25 cellular contexts compared by ENCODE assay signal in the genomic region with DNA sequence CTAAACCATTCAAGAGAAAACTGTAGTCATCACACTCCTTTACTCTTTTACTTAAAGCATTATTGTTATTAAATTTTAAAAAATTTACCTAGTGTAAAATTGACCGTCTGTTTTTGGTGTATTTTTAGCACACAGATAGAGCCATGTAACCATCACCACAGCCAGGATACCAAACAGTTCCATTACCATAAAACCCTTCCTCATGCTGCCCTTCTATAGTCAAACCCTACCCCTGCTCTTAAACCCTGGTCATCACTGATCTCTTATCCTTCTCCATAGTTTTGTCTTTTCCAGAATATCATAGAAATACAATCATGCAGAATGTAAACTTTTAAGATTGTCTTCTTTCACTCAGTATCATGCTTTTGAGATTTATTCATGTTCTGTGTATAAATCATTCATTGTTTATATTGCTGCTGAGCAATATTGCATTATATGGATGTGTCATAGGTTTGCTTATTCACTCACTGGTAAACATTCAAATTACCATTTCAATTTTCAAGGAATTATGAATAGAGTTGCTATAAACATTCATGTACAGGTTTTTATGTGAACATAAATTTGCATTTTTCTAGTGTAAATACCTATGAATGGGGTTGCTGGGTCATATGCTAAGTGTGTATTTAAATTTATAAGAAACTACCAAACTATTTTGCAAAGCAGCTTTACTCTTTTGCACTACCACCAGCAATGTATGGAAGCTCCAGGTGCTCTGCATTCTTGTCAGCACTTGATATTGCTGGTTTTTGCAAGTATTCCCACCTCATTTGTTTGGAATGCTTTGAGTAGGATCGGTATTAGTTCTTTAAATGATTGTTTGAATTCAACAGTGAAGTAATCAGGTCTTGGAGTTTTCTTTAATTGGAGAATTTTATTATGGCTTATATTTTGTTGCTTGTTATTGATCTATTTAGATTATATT.
DNase-seq lines count a peak whose midpoint lies in the region; ATAC-seq, FAIRE-seq and TF ChIP-seq lines count a peak whose summit lies in the region.
"Had no signal": no experiment of that assay in that cellular context is flagged by ENCODE, and none has a peak within 500 bp of the region (broad histone marks: within the 10 kb centered on the region; RNA-seq: fewer than 3 reads in every experiment).

No MANE protein-coding gene starts in this region.

- TF ChIP-seq RAD21 in A549 (conservative IDR thresholded peaks at IDR 0.05 in 1 of 2, IDR thresholded peaks at IDR 0.05 in 1 of 2), result no peak

- TF ChIP-seq CTCF in A549 (IDR thresholded peaks at IDR 0.05), result no peak
- no peak for TF ChIP-seq CTCF in foreskin keratinocyte (conservative IDR thresholded peaks at IDR 0.05)
- no peak for TF ChIP-seq CTCF in CD8-positive, alpha-beta T cell (IDR thresholded peaks at IDR 0.05)

- peak; percentile 54 for FAIRE-seq in A549 (lab: Jason Lieb, UNC)
- FAIRE-seq: G401.6, H54 had no signal

- CTCF ChIA-PET in A549 (lab: Yijun Ruan, JAX), result interaction anchor here (1.2 kb wide), 1 partner anchor 10 kb away, joined by 5 read pairs; no protein-coding TSS in a partner anchor
- CTCF ChIA-PET in CD8-positive, alpha-beta T cell (lab: Charles Lee), result interaction anchor here (0.8 to 1.9 kb wide), 3 partner anchors 8 to 11 kb away, joined by 3 to 5 read pairs (median 3); no protein-coding TSS in a partner anchor

- no peaks in the 10 kb centered on the region for H3K27me3 Mint-ChIP-seq in CD8-positive, alpha-beta T cell (ENCODE audit: low read depth)
- H3K27me3 Mint-ChIP-seq: CD8-positive, alpha-beta memory T cell had no signal

- ATAC-seq in A549 (0 out of 6 replicates have a peak, but pooled peaks of 1 of the 2 experiments have one; percentile 28), foreskin keratinocyte (peak; percentile 87)
- no peak for ATAC-seq in CD8-positive, alpha-beta T cell

- no peak for TF ChIP-seq EP300 in A549 (IDR thresholded peaks at IDR 0.05)

- no peaks in the 10 kb centered on the region for H3K9me3 Mint-ChIP-seq in CD8-positive, alpha-beta T cell
- H3K9me3 Mint-ChIP-seq: CD8-positive, alpha-beta memory T cell; HFFc6 had no signal

- H3K9me3 ChIP-seq in A549, result no peaks in the 10 kb centered on the region
- no peaks in the 10 kb centered on the region for H3K9me3 ChIP-seq in adipocyte (ENCODE audit: control insufficient read depth, low read length)
- H3K9me3 ChIP-seq in CD8-positive, alpha-beta T cell (ENCODE audit: low read length), result no peaks in the 10 kb centered on the region
- H3K9me3 ChIP-seq: BLaER1 treated with 17β-estradiol and CSF1 and Interleukin-3, amounts not matched to agents 10 nM and 100 nM; MG63; SK-N-SH had no signal

- no peak overlapping the region for H3K4me2 ChIP-seq in A549
- H3K4me2 ChIP-seq: BLaER1 treated with 17β-estradiol and CSF1 and Interleukin-3, amounts not matched to agents 10 nM and 100 nM; SK-N-SH had no signal

- TF ChIP-seq POLR2A in A549 (IDR thresholded peaks at IDR 0.05; ENCODE audit: low read length), result no peak

- H3K27me3 ChIP-seq in adipocyte (replicated peaks; ENCODE audit: control insufficient read depth, insufficient read depth, low read length) (no peaks in the 10 kb centered on the region), foreskin keratinocyte (no peaks in the 10 kb centered on the region)
- H3K27me3 ChIP-seq in CD8-positive, alpha-beta T cell (ENCODE audit: insufficient read depth, low read length), result no peaks in the 10 kb centered on the region
- H3K27me3 ChIP-seq: BLaER1 treated with 17β-estradiol and CSF1 and Interleukin-3, amounts not matched to agents 10 nM and 100 nM; MG63 had no signal

- H3K4me1 Mint-ChIP-seq in CD8-positive, alpha-beta T cell (ENCODE audit: low read depth), result no peaks in the 10 kb centered on the region

- no peak overlapping the region for H3K27ac Mint-ChIP-seq in CD8-positive, alpha-beta T cell
- H3K27ac Mint-ChIP-seq: CD8-positive, alpha-beta memory T cell; HFFc6 had no signal

- WGBS in A549 (ENCODE audit: missing lambda C conversion rate), result 31% methylated on average over 2 of the region's 2 CpGs

- H3K4me3 Mint-ChIP-seq in CD8-positive, alpha-beta T cell, result no peak overlapping the region
- H3K4me3 Mint-ChIP-seq: CD8-positive, alpha-beta memory T cell; HFFc6 had no signal

- DNase-seq in A549 (ENCODE audit: low read depth in 1 of 2, low spot score in 1 of 2), result no peak
- peak; percentile 59 for DNase-seq in HCEC 1CT
- peak; percentile 29 for DNase-seq in adipocyte (ENCODE audit: low read depth)
- peak; percentile 78 to 91 for DNase-seq in foreskin keratinocyte
- no peak for DNase-seq in CD8-positive, alpha-beta T cell
- no peak for DNase-seq in AG08395 (ENCODE audit: low spot score)
- no peak for DNase-seq in NCI-H2171 treated with DMSO at 0.1 percent for 48 hours (lab: John Stamatoyannopoulos, UW)
- no peak for DNase-seq in HuH-7.5 (ENCODE audit: low spot score)
- DNase-seq: CD8-positive, alpha-beta memory T cell; DND-41; HFFc6; Kasumi-1; NCI-H1048; NCI-H1436 treated with DMSO at 0.1 percent for 48 hours; NCI-H2029; NCI-H2171; NCI-H446; NCI-H748 treated with DMSO at 0.1 percent for 48 hours; NK-92 treated with Interleukin-12 subunit alpha and Interleukin-12 subunit beta, amount 100 ng/mL, for 24 hours; SHP77 treated with DMSO at 0.1 percent for 48 hours; SK-N-SH had no signal

- H3K27ac ChIP-seq in A549 (no peak overlapping the region), foreskin keratinocyte (peak overlapping the region; percentile 37)
- H3K27ac ChIP-seq in CD8-positive, alpha-beta T cell (ENCODE audit: low read depth, low read length), result no peak overlapping the region
- H3K27ac ChIP-seq: BLaER1 treated with 17β-estradiol and CSF1 and Interleukin-3, amounts not matched to agents 10 nM and 100 nM had no signal

- H3K4me1 ChIP-seq in A549, result peaks cover 12% of the 10 kb centered on the region
- H3K4me1 ChIP-seq in adipocyte (ENCODE audit: control insufficient read depth, insufficient read depth, low read length), result peaks cover 15% of the 10 kb centered on the region
- peaks cover 13% of the 10 kb centered on the region for H3K4me1 ChIP-seq in foreskin keratinocyte
- no peaks in the 10 kb centered on the region for H3K4me1 ChIP-seq in CD8-positive, alpha-beta T cell (ENCODE audit: insufficient read depth, low read length)
- H3K4me1 ChIP-seq: BLaER1 treated with 17β-estradiol and CSF1 and Interleukin-3, amounts not matched to agents 10 nM and 100 nM had no signal

- no peak overlapping the region for H3K9ac ChIP-seq in adipocyte (ENCODE audit: low read length)
- H3K9ac ChIP-seq: BLaER1 treated with 17β-estradiol and CSF1 and Interleukin-3, amounts not matched to agents 10 nM and 100 nM; SK-N-SH had no signal

- no peak overlapping the region for H3K4me3 ChIP-seq in A549
- H3K4me3 ChIP-seq in adipocyte (ENCODE audit: low read length), result no peak overlapping the region
- H3K4me3 ChIP-seq in CD8-positive, alpha-beta T cell (ENCODE audit: low read depth, low read length), result no peak overlapping the region
- H3K4me3 ChIP-seq: BLaER1 treated with 17β-estradiol and CSF1 and Interleukin-3, amounts not matched to agents 10 nM and 100 nM; MG63 had no signal

- POLR2A ChIA-PET in A549 (lab: Yijun Ruan, JAX), result no interaction called here
- POLR2A ChIA-PET in CD8-positive, alpha-beta T cell (lab: Charles Lee), result interaction anchor here (1.0 kb wide), 1 partner anchor 49 kb away, joined by 3 read pairs; no protein-coding TSS in a partner anchor

- intact Hi-C loops in CD8-positive, alpha-beta T cell (cut with DNase I, micrococcal nuclease), result no loop called here

- H3K36me3 Mint-ChIP-seq in CD8-positive, alpha-beta T cell, result no peaks in the 10 kb centered on the region
- H3K36me3 Mint-ChIP-seq: CD8-positive, alpha-beta memory T cell had no signal

- no peaks in the 10 kb centered on the region for H3K36me3 ChIP-seq in adipocyte (ENCODE audit: control insufficient read depth, insufficient read depth, low read length, severe bottlenecking)
- H3K36me3 ChIP-seq in CD8-positive, alpha-beta T cell (ENCODE audit: insufficient read depth, low read length), result no peaks in the 10 kb centered on the region
- H3K36me3 ChIP-seq: BLaER1 treated with 17β-estradiol and CSF1 and Interleukin-3, amounts not matched to agents 10 nM and 100 nM; MG63 had no signal

TF ChIP-seq in A549, 52 proteins besides CTCF, POLR2A, EP300 and RAD21:
- TF ChIP-seq, protein P1, sequence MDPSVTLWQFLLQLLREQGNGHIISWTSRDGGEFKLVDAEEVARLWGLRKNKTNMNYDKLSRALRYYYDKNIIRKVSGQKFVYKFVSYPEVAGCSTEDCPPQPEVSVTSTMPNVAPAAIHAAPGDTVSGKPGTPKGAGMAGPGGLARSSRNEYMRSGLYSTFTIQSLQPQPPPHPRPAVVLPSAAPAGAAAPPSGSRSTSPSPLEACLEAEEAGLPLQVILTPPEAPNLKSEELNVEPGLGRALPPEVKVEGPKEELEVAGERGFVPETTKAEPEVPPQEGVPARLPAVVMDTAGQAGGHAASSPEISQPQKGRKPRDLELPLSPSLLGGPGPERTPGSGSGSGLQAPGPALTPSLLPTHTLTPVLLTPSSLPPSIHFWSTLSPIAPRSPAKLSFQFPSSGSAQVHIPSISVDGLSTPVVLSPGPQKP (IDR thresholded peaks at IDR 0.05; ENCODE audit: low read depth, low read length), result no peak
- TF ChIP-seq POLR2AphosphoS2 (conservative IDR thresholded peaks at IDR 0.05; ENCODE audit: low read length) (no peak), FOSL2 (IDR thresholded peaks at IDR 0.05) (no peak), FOSL2 (CRISPR knock-in tag; IDR thresholded peaks at IDR 0.05) (peak; percentile 49; the same call in 1 of the 2 replicates), PBX3 (IDR thresholded peaks at IDR 0.05) (no peak), CBX2 (IDR thresholded peaks at IDR 0.05; ENCODE audit: borderline replicate concordance, low read depth) (no peak), BHLHE40 (IDR thresholded peaks at IDR 0.05; ENCODE audit: low read depth, low read length) (no peak), PHF8 (IDR thresholded peaks at IDR 0.05; ENCODE audit: borderline replicate concordance, low read depth) (no peak), RARB (CRISPR knock-in tag; IDR thresholded peaks at IDR 0.05) (no peak)

Comparison
In these comparisons a context has a peak if more than half of its experiments do, and no peak if none do; other contexts are left out.
1. DNase-seq: peak in HCEC 1CT (single experiment), adipocyte (single experiment) and foreskin keratinocyte (2 of 2); none in A549 (0 of 2), CD8-positive, alpha-beta T cell (0 of 7), AG08395 (single experiment), NCI-H2171 treated with DMSO at 0.1 percent for 48 hours (single experiment) and HuH-7.5 (single experiment).